In the genomic region with DNA sequence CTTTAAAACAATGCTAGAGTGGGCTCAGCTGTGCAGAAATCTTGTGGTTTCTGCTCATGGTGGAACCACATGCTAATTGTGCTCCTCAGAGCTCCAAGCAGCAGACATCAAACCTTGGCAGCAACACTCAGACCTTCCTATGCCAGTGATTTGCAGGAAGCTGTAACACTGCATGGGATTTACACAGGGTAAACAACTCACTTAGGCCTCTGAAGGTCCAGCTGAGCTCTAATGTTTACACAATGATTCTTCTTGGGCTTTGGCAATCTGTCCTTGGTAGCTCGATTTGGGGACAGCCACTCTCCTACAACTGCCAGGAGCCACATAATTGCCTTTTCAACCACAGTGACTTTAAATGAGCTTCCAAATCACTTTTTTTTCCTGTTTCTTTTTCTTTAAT, we compare ENCODE assay signal across 13 cellular contexts.
DNase-seq lines count a peak whose midpoint lies in the region; ATAC-seq and TF ChIP-seq lines count a peak whose summit lies in the region.
"Had no signal": no experiment of that assay in that cellular context is flagged by ENCODE, and none has a peak within 500 bp of the region (broad histone marks: within the 10 kb centered on the region; RNA-seq: fewer than 3 reads in every experiment).

No MANE protein-coding gene starts in this region.

- ATAC-seq in left colon (peak; percentile 92), HG02970 (IDR thresholded peaks at IDR 0.05; ENCODE audit: low FRiP score, unreplicated experiment) (no peak)
- ATAC-seq: HCT116 had no signal

- H3K9ac ChIP-seq in adipocyte (ENCODE audit: low read length) (peak overlapping the region; percentile 83), endodermal cell (ENCODE audit: extremely low read depth, low read length, poor library complexity, severe bottlenecking) (no peak overlapping the region)

- peaks cover 3% of the 10 kb centered on the region for H3K36me3 Mint-ChIP-seq in endodermal cell (ENCODE audit: low read depth)

- no peak overlapping the region for H3K27ac Mint-ChIP-seq in endodermal cell
- H3K27ac Mint-ChIP-seq: activated CD4-positive, alpha-beta T cell treated with anti-CD3 and anti-CD28 coated beads, Interleukin-2, amount 10 ng/mL, durations not matched to agents 7 days and 5 days; activated naive CD4-positive, alpha-beta T cell treated with anti-CD3 and anti-CD28 coated beads for 36 hours had no signal

- H3K4me1 ChIP-seq in adipocyte (ENCODE audit: control insufficient read depth, insufficient read depth, low read length) (peaks cover 67% of the 10 kb centered on the region), tibial nerve (peaks cover 0 to 75% (median 51%) of the 10 kb centered on the region in 4 donors), endodermal cell (ENCODE audit: control insufficient read depth, insufficient read depth, low read length) (peaks cover 5% of the 10 kb centered on the region)

- H3K27me3 ChIP-seq in adipocyte (replicated peaks; ENCODE audit: control insufficient read depth, insufficient read depth, low read length) = no peaks in the 10 kb centered on the region
- H3K27me3 ChIP-seq in tibial nerve = no peaks in the 10 kb centered on the region
- H3K27me3 ChIP-seq in endodermal cell (ENCODE audit: control insufficient read depth, insufficient read depth, low read length, poor library complexity, severe bottlenecking) = no peaks in the 10 kb centered on the region

- intact Hi-C loops in left colon (cut with DNase I, micrococcal nuclease) = no loop called here

- no peaks in the 10 kb centered on the region for H3K27me3 Mint-ChIP-seq in endodermal cell (ENCODE audit: insufficient read depth)

- H3K4me3 ChIP-seq in adipocyte (ENCODE audit: low read length) (peak overlapping the region; percentile 22), tibial nerve (no peak overlapping the region), endodermal cell (ENCODE audit: low read length) (no peak overlapping the region)
- H3K4me3 ChIP-seq: SK-N-MC had no signal

- no peak overlapping the region for H3K4me3 Mint-ChIP-seq in endodermal cell
- H3K4me3 Mint-ChIP-seq: activated CD4-positive, alpha-beta T cell treated with anti-CD3 and anti-CD28 coated beads, Interleukin-2, amount 10 ng/mL, durations not matched to agents 7 days and 5 days; activated naive CD4-positive, alpha-beta T cell treated with anti-CD3 and anti-CD28 coated beads for 36 hours had no signal

- POLR2A ChIA-PET in GM10248 (lab: Yijun Ruan, JAX) = interaction anchor here (0.7 kb wide), 1 partner anchor 143 kb away, joined by 4 read pairs; no protein-coding TSS in a partner anchor

- CTCF ChIA-PET in GM10248 (lab: Yijun Ruan, JAX) = interaction anchor here (0.9 to 7.5 kb wide), 10 partner anchors 8 to 215 kb away, joined by 3 to 87 read pairs (median 4); no protein-coding TSS in a partner anchor

- H3K27ac ChIP-seq in tibial nerve (peak overlapping the region; percentile 34 to 82 (median 60)), endodermal cell (ENCODE audit: low read depth, low read length) (no peak overlapping the region)
- H3K27ac ChIP-seq: SK-N-MC had no signal

- H3K36me3 ChIP-seq in adipocyte (ENCODE audit: control insufficient read depth, insufficient read depth, low read length, severe bottlenecking) = peaks cover 19% of the 10 kb centered on the region
- H3K36me3 ChIP-seq in tibial nerve = peaks cover 0 to 41% (median 0%) of the 10 kb centered on the region in 3 donors
- H3K36me3 ChIP-seq in endodermal cell (ENCODE audit: control insufficient read depth, insufficient read depth, low read length) = no peaks in the 10 kb centered on the region

- H3K9me3 Mint-ChIP-seq in endodermal cell = no peaks in the 10 kb centered on the region
- H3K9me3 Mint-ChIP-seq: activated CD4-positive, alpha-beta T cell treated with anti-CD3 and anti-CD28 coated beads, Interleukin-2, amount 10 ng/mL, durations not matched to agents 7 days and 5 days; activated naive CD4-positive, alpha-beta T cell treated with anti-CD3 and anti-CD28 coated beads for 36 hours had no signal

- TF ChIP-seq CTCF in tibial nerve (IDR thresholded peaks at IDR 0.05) = no peak
- TF ChIP-seq CTCF in endodermal cell (conservative IDR thresholded peaks at IDR 0.05) = no peak
- no peak for TF ChIP-seq CTCF in GM10248 (IDR thresholded peaks at IDR 0.05; ENCODE audit: control extremely low read depth, extremely low read depth, low read depth, missing control alignments)

- H3K9me3 ChIP-seq in adipocyte (ENCODE audit: control insufficient read depth, low read length) = no peaks in the 10 kb centered on the region
- H3K9me3 ChIP-seq in tibial nerve = no peaks in the 10 kb centered on the region
- H3K9me3 ChIP-seq in endodermal cell (ENCODE audit: control insufficient read depth, low read length) = no peaks in the 10 kb centered on the region

- H3K4me1 Mint-ChIP-seq in endodermal cell = peaks cover 21% of the 10 kb centered on the region
- H3K4me1 Mint-ChIP-seq: activated CD4-positive, alpha-beta T cell treated with anti-CD3 and anti-CD28 coated beads, Interleukin-2, amount 10 ng/mL, durations not matched to agents 7 days and 5 days had no signal

- 24 to 25% methylated on average over 1 of the region's 1 CpG for WGBS in tibial nerve, 2 donors
- WGBS in endodermal cell (ENCODE audit: insufficient coverage in 1 of 2, insufficient read length in 1 of 2), 2 experiments = 55 to 100% methylated on average over 1 of the region's 1 CpG

- DNase-seq in NCI-H2196 (lab: John Stamatoyannopoulos, UW; ENCODE audit: unreplicated experiment) = peak; percentile 5
- no peak for DNase-seq in NCI-H2196 treated with DMSO at 0.1 percent for 48 hours (lab: John Stamatoyannopoulos, UW; ENCODE audit: unreplicated experiment)
- DNase-seq in adipocyte (ENCODE audit: low read depth) = no peak
- DNase-seq in left colon = no peak
- DNase-seq in tibial nerve (ENCODE audit: low spot score in 2 of 2) = no peak
- no peak for DNase-seq in endodermal cell
- no peak for DNase-seq in GM10248 (ENCODE audit: extremely low spot score)
- DNase-seq: activated CD4-positive, alpha-beta T cell treated with anti-CD3 and anti-CD28 coated beads, Interleukin-2, amount 10 ng/mL, durations not matched to agents 7 days and 5 days; activated naive CD4-positive, alpha-beta T cell treated with anti-CD3 and anti-CD28 coated beads for 36 hours; NCI-H187 treated with DMSO at 0.1 percent for 48 hours had no signal

- no peak for TF ChIP-seq POLR2A in tibial nerve (IDR thresholded peaks at IDR 0.05)

- peak in 1 of 2 donors; percentile 49 for TF ChIP-seq EP300 in tibial nerve (IDR thresholded peaks at IDR 0.05)
